In the genomic region with DNA sequence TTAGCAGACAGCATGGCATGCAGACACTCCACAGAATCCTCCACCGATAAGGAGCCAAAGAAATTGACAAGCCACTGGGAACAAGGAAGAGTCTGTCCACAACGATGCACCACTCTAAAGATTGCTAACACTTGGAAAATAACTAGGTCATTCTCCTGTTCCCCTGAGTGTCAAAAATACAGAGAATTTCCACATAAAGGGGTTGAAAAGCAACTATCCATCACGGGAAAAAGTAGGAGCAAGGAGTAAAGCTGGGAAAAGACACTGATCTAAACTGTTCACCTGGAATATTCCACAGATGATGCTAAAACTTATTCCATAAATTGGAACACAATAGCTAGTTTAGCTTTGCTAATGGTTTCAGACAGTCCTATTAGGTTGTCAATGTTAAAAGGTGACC, we compare ENCODE assay signal across 28 cellular contexts.
"Had no signal": no experiment of that assay in that cellular context is flagged by ENCODE, and none has a peak within 500 bp of the region (broad histone marks: within the 10 kb centered on the region; RNA-seq: fewer than 3 reads in every experiment).

No MANE protein-coding gene starts in this region.

- H3K36me3 ChIP-seq: colonic mucosa had no signal

- H3K27me3 Mint-ChIP-seq: dendritic cell treated with granulocyte-macrophage colony-stimulating factor and Interleukin-4, amounts not matched to agents 40 ng/mL and 50 ng/mL, for 4 days had no signal

- H3K9me3 Mint-ChIP-seq: dendritic cell treated with granulocyte-macrophage colony-stimulating factor and Interleukin-4, amounts not matched to agents 40 ng/mL and 50 ng/mL, for 4 days; effector memory CD8-positive, alpha-beta T cell; endodermal cell had no signal

- H3K4me1 ChIP-seq: colonic mucosa, esophagus squamous epithelium, foreskin keratinocyte, gastroesophageal sphincter had no signal

- H3K4me3 ChIP-seq: colonic mucosa, coronary artery, dorsolateral prefrontal cortex, esophagus muscularis mucosa, esophagus squamous epithelium, gastrocnemius medialis, gastroesophageal sphincter, heart left ventricle, heart right ventricle had no signal

- ATAC-seq: effector memory CD8-positive, alpha-beta T cell; esophagus mucosa; foreskin keratinocyte; gastrocnemius medialis; gastroesophageal sphincter; heart left ventricle; heart right ventricle had no signal

- H3K27ac ChIP-seq: colonic mucosa, coronary artery, dorsolateral prefrontal cortex, epithelial cell of prostate, esophagus muscularis mucosa, esophagus squamous epithelium, foreskin keratinocyte, gastrocnemius medialis, gastroesophageal sphincter, heart left ventricle, heart right ventricle had no signal

- H3K9me3 ChIP-seq: colonic mucosa, esophagus muscularis mucosa, esophagus squamous epithelium, gastrocnemius medialis, gastroesophageal sphincter, heart left ventricle, heart right ventricle had no signal

- H3K27me3 ChIP-seq: colonic mucosa, dorsolateral prefrontal cortex, esophagus muscularis mucosa, esophagus squamous epithelium, foreskin keratinocyte, gastrocnemius medialis, gastroesophageal sphincter, heart left ventricle, heart right ventricle had no signal

- H3K27ac Mint-ChIP-seq: dendritic cell treated with granulocyte-macrophage colony-stimulating factor and Interleukin-4, amounts not matched to agents 40 ng/mL and 50 ng/mL, for 4 days; effector memory CD8-positive, alpha-beta T cell; endodermal cell had no signal

- H3K4me3 Mint-ChIP-seq: dendritic cell treated with granulocyte-macrophage colony-stimulating factor and Interleukin-4, amounts not matched to agents 40 ng/mL and 50 ng/mL, for 4 days; effector memory CD8-positive, alpha-beta T cell; endodermal cell had no signal

- DNase-seq: colonic mucosa; cortex of kidney; dermis blood vessel endothelial cell; dorsolateral prefrontal cortex; effector CD4-positive, alpha-beta T cell; effector CD8-positive, alpha-beta T cell; effector memory CD4-positive, alpha-beta T cell; effector memory CD8-positive, alpha-beta T cell; endodermal cell; erythroblast; esophagus squamous epithelium; foreskin fibroblast; foreskin keratinocyte; foreskin melanocyte; gastrocnemius medialis; glutamatergic neuron; heart left ventricle; heart right ventricle had no signal

- H3K4me1 Mint-ChIP-seq: endodermal cell had no signal

- FAIRE-seq: colon, endometrium, endothelial cell of umbilical vein, frontal cortex had no signal
